ENCODE assay signal across 7 cellular contexts in the genomic region with DNA sequence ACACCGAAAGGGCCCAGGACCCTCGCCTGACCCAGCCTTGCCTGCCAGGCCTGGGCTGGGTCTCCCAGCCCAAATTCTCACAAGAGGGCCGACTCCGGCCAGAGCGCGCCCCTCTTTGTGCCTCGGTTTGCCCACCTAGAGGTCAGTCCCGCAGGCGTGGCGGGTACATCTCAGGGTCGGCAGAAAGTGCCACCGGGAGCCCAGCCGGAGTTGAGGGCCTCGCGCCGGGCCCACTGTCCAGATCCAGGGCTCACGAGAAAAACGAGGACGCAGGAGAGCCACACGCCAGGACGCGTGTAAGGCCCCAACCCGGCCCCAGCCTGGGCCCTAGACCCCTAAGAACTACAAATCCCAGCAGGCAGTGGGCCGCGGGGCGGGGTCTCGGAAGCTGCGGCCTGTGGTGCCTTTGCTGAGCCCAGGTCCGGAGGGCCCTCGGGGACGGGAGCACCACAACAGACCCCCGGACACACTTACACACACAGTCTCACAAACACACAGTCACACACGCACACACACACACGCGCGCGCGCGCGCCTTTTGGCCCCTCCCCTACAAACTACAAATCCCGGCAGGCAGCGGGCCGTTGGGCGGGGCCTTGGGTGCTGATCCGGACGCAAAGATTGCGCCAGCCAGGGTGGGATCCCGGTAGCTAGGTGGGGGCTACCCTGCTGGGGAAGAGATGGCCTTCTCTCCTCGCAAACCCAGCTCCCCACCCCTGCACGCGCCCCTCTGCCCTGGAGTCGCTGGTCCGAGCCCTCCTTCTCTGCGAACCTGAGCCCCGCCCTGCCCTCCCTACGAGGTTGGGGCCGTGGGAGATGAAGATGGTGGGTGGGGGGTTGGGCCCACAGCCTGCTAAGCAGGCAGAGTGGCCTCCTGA. TPM values are rescaled to one million over a fixed set of nuclear protein-coding genes. Genes with fewer than 3 reads are reported as not detected.
DNase-seq lines count a peak whose midpoint lies in the region; ATAC-seq and TF ChIP-seq lines count a peak whose summit lies in the region.

A gene (plus strand): TSS at position 583 of the 877 bp plus-strand sequence. CDS start 10,752 bp downstream, outside the sequence.

- peak; percentile 72 for TF ChIP-seq POLR2A in GM18505 (IDR thresholded peaks at IDR 0.05; ENCODE audit: borderline replicate concordance, extremely low read depth, insufficient read depth, insufficient read length)

- ATAC-seq in GM18505 (IDR thresholded peaks at IDR 0.05; ENCODE audit: unreplicated experiment) = peak; percentile 77
- ATAC-seq in HG02798 (IDR thresholded peaks at IDR 0.05; ENCODE audit: poor library complexity, unreplicated experiment) = peak; percentile 86
- ATAC-seq in sciatic nerve = peak; percentile 89

- DNase-seq in NCI-H146 treated with DMSO at 0.1 percent for 48 hours (lab: John Stamatoyannopoulos, UW; ENCODE audit: unreplicated experiment) = peak; percentile 80
- DNase-seq in T1000 (lab: John Stamatoyannopoulos, UW) = peak; percentile 57
- DNase-seq in astrocyte of the hippocampus (ENCODE audit: low read depth, low spot score) = peak; percentile 91
- DNase-seq in hypothalamus (lab: John Stamatoyannopoulos, UW) = peak; percentile 47 to 98 (median 86)
- DNase-seq in sciatic nerve (ENCODE audit: low spot score) = peak; percentile 92

- intact Hi-C loops in sciatic nerve (cut with DNase I) = no loop called here

RNA-seq across cellular contexts. Expression of the gene that starts here (rescaled TPM):
- total RNA-seq in sciatic nerve = 0.40 TPM

Comparison
In these comparisons a context has a peak if more than half of its experiments do, and no peak if none do; other contexts are left out.
1. Peak in every context shown above with its lines: DNase-seq and ATAC-seq.
2. Peak in DNase-seq and ATAC-seq in sciatic nerve; RNA of the gene not detected or under 1 TPM.